ENCODE assay signal across 19 cellular contexts in the genomic region with DNA sequence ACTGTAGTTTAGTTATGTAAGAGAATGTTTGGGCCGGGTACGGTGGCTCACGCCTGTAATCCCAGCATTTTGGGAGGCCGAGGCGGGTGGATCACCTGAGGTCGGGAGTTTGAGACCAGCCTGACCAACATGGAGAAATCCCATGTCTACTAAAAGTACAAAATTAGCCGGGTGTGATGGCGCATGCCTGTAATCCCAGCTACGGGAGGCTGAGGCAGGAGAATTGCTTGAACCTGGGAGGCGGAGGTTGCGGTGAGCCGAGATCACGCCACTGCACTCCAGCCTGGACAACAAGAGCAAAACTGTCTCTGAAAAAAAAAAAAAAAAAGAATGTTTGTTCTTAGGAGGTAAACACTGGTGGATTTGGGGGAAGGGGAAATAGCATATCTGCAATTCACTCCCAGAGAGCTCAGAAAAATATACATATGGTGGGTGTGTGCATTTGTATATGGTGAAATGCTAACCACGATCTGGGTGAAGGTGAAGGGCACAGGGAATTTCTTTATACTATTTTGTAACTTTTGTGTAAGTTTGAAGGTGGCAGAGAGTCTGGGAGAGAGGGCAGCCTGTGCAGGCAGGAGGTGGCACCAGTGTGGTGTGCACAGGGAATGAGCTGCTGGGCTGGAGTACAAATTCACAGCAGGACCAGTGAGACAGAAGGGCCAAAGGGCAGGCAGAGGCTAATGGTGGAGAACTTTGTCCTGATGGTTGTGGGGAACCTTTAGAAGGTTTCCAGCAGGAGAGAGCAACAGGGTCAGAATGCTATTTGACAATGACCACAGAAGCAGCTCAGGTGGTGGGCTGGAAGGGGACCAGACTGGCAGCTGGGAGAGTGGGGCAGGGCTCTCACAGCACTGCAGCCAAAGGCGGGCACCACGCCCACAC. TPM values are rescaled to one million over a fixed set of nuclear protein-coding genes. Genes with fewer than 3 reads are reported as not detected.
A peak's percentile ranks its signal among the peaks of the same experiment; 100 is the strongest.
DNase-seq lines count a peak whose midpoint lies in the region; ATAC-seq and TF ChIP-seq lines count a peak whose summit lies in the region.
"Had no signal": no experiment of that assay in that cellular context is flagged by ENCODE, and none has a peak within 500 bp of the region (broad histone marks: within the 10 kb centered on the region; RNA-seq: fewer than 3 reads in every experiment).

No MANE protein-coding gene starts in this region.

- no peaks in the 10 kb centered on the region for H3K36me3 Mint-ChIP-seq in Caco-2 (ENCODE audit: insufficient read depth, unreplicated experiment)
- H3K36me3 Mint-ChIP-seq in T-helper 2 cell treated with Interferon-gamma antibody and Interleukin-4, amounts not matched to agents 5 μg/mL and 100 μg/mL, for 36 hours (ENCODE audit: low read depth) = no peaks in the 10 kb centered on the region

- H3K4me3 ChIP-seq in Caco-2 (ENCODE audit: low read depth, low read length) = no peak overlapping the region
- H3K4me3 ChIP-seq in IMR-90 (ENCODE audit: insufficient read depth, low read depth, low read length) = no peak overlapping the region
- no peak overlapping the region for H3K4me3 ChIP-seq in osteoblast (ENCODE audit: insufficient read depth, low read length)
- H3K4me3 ChIP-seq: prostate gland, SK-N-MC, testis had no signal

- CTCF ChIA-PET in Caco-2 (lab: Charles Lee) = interaction anchor here (0.9 kb wide), 1 partner anchor 344 kb away, joined by 5 read pairs; no protein-coding TSS in a partner anchor
- CTCF ChIA-PET in IMR-90 (lab: Yijun Ruan, JAX) = interaction anchor here (0.7 to 0.8 kb wide), 2 partner anchors 15 to 593 kb away, joined by 3 to 4 read pairs; no protein-coding TSS in a partner anchor

- H3K36me3 ChIP-seq in Caco-2 (ENCODE audit: control insufficient read depth, insufficient read depth, low read length) (no peaks in the 10 kb centered on the region), IMR-90 (ENCODE audit: control insufficient read depth, insufficient read depth, low read length) (no peaks in the 10 kb centered on the region), osteoblast (ENCODE audit: insufficient read depth, low read length) (no peaks in the 10 kb centered on the region)
- H3K36me3 ChIP-seq: prostate gland had no signal

- intact Hi-C loops in Caco-2 (cut with micrococcal nuclease; ENCODE audit: unreplicated experiment) = no loop called here
- intact Hi-C loops in IMR-90 (cut with micrococcal nuclease) = no loop called here
- intact Hi-C loops in left colon (cut with DNase I, micrococcal nuclease) = no loop called here

- H2BK20ac ChIP-seq in IMR-90 (ENCODE audit: low read depth, low read length) = no peak overlapping the region; the same call in 1 of the 2 replicates

- H3K79me1 ChIP-seq in IMR-90 (ENCODE audit: low read depth in 1 of 2, low read length in 2 of 2) = no peaks in the 10 kb centered on the region

- no peak for TF ChIP-seq POLR2A in IMR-90 (IDR thresholded peaks at IDR 0.05; ENCODE audit: low read depth, low read length)

- H2BK15ac ChIP-seq in IMR-90 (ENCODE audit: low read depth, low read length) = no peak overlapping the region

- no peak overlapping the region for H3K4ac ChIP-seq in IMR-90 (ENCODE audit: low read depth, low read length)

- no peaks in the 10 kb centered on the region; the same call in 1 of the 2 replicates for H3K4me1 ChIP-seq in Caco-2
- peaks cover 4% of the 10 kb centered on the region for H3K4me1 ChIP-seq in IMR-90 (ENCODE audit: control insufficient read depth, insufficient read depth, low read length)
- peaks cover 13% of the 10 kb centered on the region for H3K4me1 ChIP-seq in osteoblast (ENCODE audit: insufficient read depth, low read length)
- H3K4me1 ChIP-seq: prostate gland, testis had no signal

- H2AFZ ChIP-seq in IMR-90 (replicated peaks; ENCODE audit: low read length, poor library complexity) (no peak overlapping the region), osteoblast (ENCODE audit: low read length) (no peak overlapping the region)

- H4K8ac ChIP-seq in IMR-90 (ENCODE audit: low read depth in 2 of 2, low read length in 2 of 2) = no peak overlapping the region

- no peak overlapping the region for H3K18ac ChIP-seq in IMR-90 (ENCODE audit: low read depth, low read length)

- H3K4me2 ChIP-seq in IMR-90 (ENCODE audit: low read depth, low read length) = no peak overlapping the region
- H3K4me2 ChIP-seq in osteoblast (ENCODE audit: insufficient read depth, low read length) = no peak overlapping the region
- H3K4me2 ChIP-seq: KMS-11 had no signal

- H3K9me1 ChIP-seq in IMR-90 (ENCODE audit: insufficient read depth, low read length) = 0 out of 2 replicates have a peak, but pooled peaks cover 7% of the 10 kb centered on the region

- no peak for TF ChIP-seq CTCF in Caco-2 (IDR thresholded peaks at IDR 0.05; ENCODE audit: insufficient read depth in 1 of 2, low read depth in 1 of 2, low read length in 1 of 2, severe bottlenecking in 1 of 2, unreplicated experiment in 1 of 2)
- no peak for TF ChIP-seq CTCF in IMR-90 (conservative IDR thresholded peaks at IDR 0.05; ENCODE audit: low read depth, low read length)
- no peak for TF ChIP-seq CTCF in osteoblast (IDR thresholded peaks at IDR 0.05; ENCODE audit: extremely low read depth, low read depth, low read length)

- dilution Hi-C loops in IMR-90 (cut with HindIII; ENCODE audit: low sequenced_read_pairs, unreplicated experiment) = no loop called here

- DNase-seq in Caco-2 = no peak
- DNase-seq in IMR-90 = no peak
- DNase-seq in left colon = no peak
- peak; percentile 19 for DNase-seq in osteoblast (ENCODE audit: insufficient read length, low spot score, missing footprints)
- DNase-seq in NCI-H226 = no peak
- no peak for DNase-seq in T-helper 2 cell treated with Interferon-gamma antibody and Interleukin-4, amounts not matched to agents 5 μg/mL and 100 μg/mL, for 36 hours (ENCODE audit: low spot score)
- DNase-seq in CD1c-positive myeloid dendritic cell (ENCODE audit: extremely low spot score) = no peak
- DNase-seq: activated naive CD4-positive, alpha-beta T cell treated with anti-CD3 and anti-CD28 coated beads for 36 hours; effector memory CD8-positive, alpha-beta T cell; immature natural killer cell; naive thymus-derived CD8-positive, alpha-beta T cell; NCI-H1048; NCI-H1930; T1000; testis had no signal

- no peaks in the 10 kb centered on the region for H4K20me1 ChIP-seq in IMR-90 (ENCODE audit: insufficient read depth, low read length)
- no peaks in the 10 kb centered on the region for H4K20me1 ChIP-seq in osteoblast (ENCODE audit: insufficient read depth, low read length)

- H4K91ac ChIP-seq in IMR-90 (ENCODE audit: insufficient read depth, low read depth, low read length) = no peak overlapping the region

- no peak for ATAC-seq in IMR-90 (ENCODE audit: low read depth)
- ATAC-seq in left colon = peak; percentile 65
- ATAC-seq: effector memory CD8-positive, alpha-beta T cell; naive thymus-derived CD8-positive, alpha-beta T cell; Panc1 had no signal

- TF ChIP-seq RAD21 in IMR-90 (IDR thresholded peaks at IDR 0.05; ENCODE audit: low read length) = no peak

- no peaks in the 10 kb centered on the region for H3K9me3 Mint-ChIP-seq in Caco-2 (ENCODE audit: unreplicated experiment)
- H3K9me3 Mint-ChIP-seq in T-helper 2 cell treated with Interferon-gamma antibody and Interleukin-4, amounts not matched to agents 5 μg/mL and 100 μg/mL, for 36 hours = no peaks in the 10 kb centered on the region
- H3K9me3 Mint-ChIP-seq: effector memory CD8-positive, alpha-beta T cell; immature natural killer cell had no signal

- no peak overlapping the region for H2AK9ac ChIP-seq in IMR-90 (replicated peaks; ENCODE audit: low read depth, low read length, poor library complexity)

- H3K27me3 ChIP-seq in Caco-2 (replicated peaks; ENCODE audit: control insufficient read depth, insufficient read depth, low read length) (no peaks in the 10 kb centered on the region), IMR-90 (ENCODE audit: control insufficient read depth, insufficient read depth, low read length) (no peaks in the 10 kb centered on the region), osteoblast (ENCODE audit: insufficient read depth, low read length) (no peaks in the 10 kb centered on the region)
- H3K27me3 ChIP-seq: testis had no signal

- H3K27me3 Mint-ChIP-seq in Caco-2 (ENCODE audit: insufficient read depth, unreplicated experiment) = no peaks in the 10 kb centered on the region
- H3K27me3 Mint-ChIP-seq in T-helper 2 cell treated with Interferon-gamma antibody and Interleukin-4, amounts not matched to agents 5 μg/mL and 100 μg/mL, for 36 hours (ENCODE audit: low read depth) = no peaks in the 10 kb centered on the region

- BruUV-seq in Caco-2 (replicated peaks; lab: Mats Ljungman, UMichigan) = no TSS peak
- no TSS peak for BruUV-seq in IMR-90 (replicated peaks; lab: Mats Ljungman, UMichigan)

- H3K79me2 ChIP-seq in osteoblast (ENCODE audit: insufficient read depth, low read length) = no peaks in the 10 kb centered on the region

- no peak overlapping the region for H2BK5ac ChIP-seq in IMR-90 (ENCODE audit: low read depth, low read length, poor library complexity, severe bottlenecking)

- no peak overlapping the region for H3K14ac ChIP-seq in IMR-90 (replicated peaks; ENCODE audit: low read depth, low read length)

- in situ Hi-C loops in IMR-90 (cut with MboI; ENCODE audit: low sequenced_read_pairs) = no loop called here

- H3K27ac ChIP-seq in IMR-90 (ENCODE audit: insufficient read depth, low read length) (no peak overlapping the region), osteoblast (ENCODE audit: low read depth, low read length) (no peak overlapping the region)
- H3K27ac ChIP-seq: KMS-11, prostate gland, SK-N-MC, testis had no signal

- POLR2A ChIA-PET in Caco-2 (lab: Charles Lee) (no interaction called here), IMR-90 (lab: Charles Lee; ENCODE audit: unreplicated experiment) (interaction anchor here (0.7 kb wide), 1 partner anchor 55 kb away, joined by 9 read pairs; no protein-coding TSS in a partner anchor)

- no peak overlapping the region for H4K5ac ChIP-seq in IMR-90 (ENCODE audit: low read depth, low read length)

- no peaks in the 10 kb centered on the region for H3K9me3 ChIP-seq in Caco-2
- H3K9me3 ChIP-seq in IMR-90 (ENCODE audit: control insufficient read depth, insufficient read depth, low read length) = peaks cover 5% of the 10 kb centered on the region
- H3K9me3 ChIP-seq in osteoblast (ENCODE audit: low read depth, low read length) = peaks cover 2% of the 10 kb centered on the region
- H3K9me3 ChIP-seq: prostate gland, testis had no signal

- no peak overlapping the region for H3K56ac ChIP-seq in IMR-90 (ENCODE audit: extremely low read depth, insufficient read depth, low read length)

- peak overlapping the region; percentile 2; the same call in 1 of the 2 replicates for H2AK5ac ChIP-seq in IMR-90 (ENCODE audit: low read depth, low read length)

- H3K27ac Mint-ChIP-seq in Caco-2 (ENCODE audit: unreplicated experiment) = peak overlapping the region; percentile 8
- no peak overlapping the region for H3K27ac Mint-ChIP-seq in T-helper 2 cell treated with Interferon-gamma antibody and Interleukin-4, amounts not matched to agents 5 μg/mL and 100 μg/mL, for 36 hours
- H3K27ac Mint-ChIP-seq: activated naive CD4-positive, alpha-beta T cell treated with anti-CD3 and anti-CD28 coated beads for 36 hours; effector memory CD8-positive, alpha-beta T cell had no signal

- no peak overlapping the region for H2BK120ac ChIP-seq in IMR-90 (ENCODE audit: low read depth, low read length)

- no CpG with 5 or more reads among the region's 16 CpGs for WGBS in IMR-90 (ENCODE audit: extremely low coverage in 2 of 2, insufficient read length in 1 of 2), 2 experiments

- no peak overlapping the region for H3K4me3 Mint-ChIP-seq in Caco-2 (ENCODE audit: unreplicated experiment)
- no peak overlapping the region for H3K4me3 Mint-ChIP-seq in T-helper 2 cell treated with Interferon-gamma antibody and Interleukin-4, amounts not matched to agents 5 μg/mL and 100 μg/mL, for 36 hours
- H3K4me3 Mint-ChIP-seq: activated naive CD4-positive, alpha-beta T cell treated with anti-CD3 and anti-CD28 coated beads for 36 hours; effector memory CD8-positive, alpha-beta T cell; immature natural killer cell had no signal

- no peak overlapping the region for H3K23ac ChIP-seq in IMR-90 (ENCODE audit: low read depth, low read length)

- H3K4me1 Mint-ChIP-seq in Caco-2 (ENCODE audit: low read depth, unreplicated experiment) = peaks cover 9% of the 10 kb centered on the region
- no peaks in the 10 kb centered on the region for H3K4me1 Mint-ChIP-seq in T-helper 2 cell treated with Interferon-gamma antibody and Interleukin-4, amounts not matched to agents 5 μg/mL and 100 μg/mL, for 36 hours (ENCODE audit: low read depth)
- H3K4me1 Mint-ChIP-seq: immature natural killer cell had no signal

- no peak overlapping the region for H3K9ac ChIP-seq in IMR-90 (ENCODE audit: low read depth, low read length)
- H3K9ac ChIP-seq: KMS-11 had no signal

RNA-seq across cellular contexts. Expression of gene SSR1, which starts 42.4 kb away (rescaled TPM):
- total RNA-seq in Caco-2 (2022) = 136 and 150 TPM in 2 replicates
- 120 and 213 TPM in 2 replicates for total RNA-seq in IMR-90 (2012; rRNA removed)
- 110 and 115 TPM in 2 replicates for polyA plus RNA-seq in IMR-90 (2012; rRNA removed)
- polyA plus RNA-seq in IMR-90 (2012; cell fraction: cytosol; rRNA removed) = 16.4 and 30.1 TPM in 2 replicates
- polyA plus RNA-seq in IMR-90 (2012; cell fraction: nucleus; rRNA removed; ENCODE audit: low replicate concordance) = 4.4 and 31.2 TPM in 2 replicates
- total RNA-seq in left colon = 100 to 1,000 TPM; 118 to 136 TPM
- total RNA-seq in osteoblast = 89.4 and 108 TPM in 2 replicates
